1 cellular context compared by ENCODE assay signal in genomic region chr17:38868968-38869646, GRCh38.
A peak's percentile ranks its signal among the peaks of the same experiment; 100 is the strongest.
TF ChIP-seq lines count a peak whose summit lies in the region.

No MANE protein-coding gene starts in this region.

TF ChIP-seq in HEK293, 187 proteins besides CTCF, POLR2A, EP300 and RAD21 (continued from another document and continues in another):
- TF ChIP-seq, protein P1, sequence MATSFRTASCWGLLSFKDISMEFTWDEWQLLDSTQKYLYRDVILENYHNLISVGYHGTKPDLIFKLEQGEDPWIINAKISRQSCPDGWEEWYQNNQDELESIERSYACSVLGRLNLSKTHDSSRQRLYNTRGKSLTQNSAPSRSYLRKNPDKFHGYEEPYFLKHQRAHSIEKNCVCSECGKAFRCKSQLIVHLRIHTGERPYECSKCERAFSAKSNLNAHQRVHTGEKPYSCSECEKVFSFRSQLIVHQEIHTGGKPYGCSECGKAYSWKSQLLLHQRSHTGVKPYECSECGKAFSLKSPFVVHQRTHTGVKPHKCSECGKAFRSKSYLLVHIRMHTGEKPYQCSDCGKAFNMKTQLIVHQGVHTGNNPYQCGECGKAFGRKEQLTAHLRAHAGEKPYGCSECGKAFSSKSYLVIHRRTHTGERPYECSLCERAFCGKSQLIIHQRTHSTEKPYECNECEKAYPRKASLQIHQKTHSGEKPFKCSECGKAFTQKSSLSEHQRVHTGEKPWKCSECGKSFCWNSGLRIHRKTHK (tag by site-specific recombination; IDR thresholded peaks at IDR 0.05) = no peak
- TF ChIP-seq, protein P2, sequence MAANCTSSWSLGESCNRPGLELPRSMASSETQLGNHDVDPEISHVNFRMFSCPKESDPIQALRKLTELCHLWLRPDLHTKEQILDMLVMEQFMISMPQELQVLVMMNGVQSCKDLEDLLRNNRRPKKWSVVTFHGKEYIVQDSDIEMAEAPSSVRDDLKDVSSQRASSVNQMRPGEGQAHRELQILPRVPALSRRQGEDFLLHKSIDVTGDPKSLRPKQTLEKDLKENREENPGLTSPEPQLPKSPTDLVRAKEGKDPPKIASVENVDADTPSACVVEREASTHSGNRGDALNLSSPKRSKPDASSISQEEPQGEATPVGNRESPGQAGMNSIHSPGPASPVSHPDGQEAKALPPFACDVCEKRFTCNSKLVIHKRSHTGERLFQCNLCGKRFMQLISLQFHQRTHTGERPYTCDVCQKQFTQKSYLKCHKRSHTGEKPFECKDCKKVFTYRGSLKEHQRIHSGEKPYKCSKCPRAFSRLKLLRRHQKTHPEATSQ (tag by site-specific recombination; IDR thresholded peaks at IDR 0.05) = no peak
- TF ChIP-seq ZFHX2 (tag by site-specific recombination; conservative IDR thresholded peaks at IDR 0.05) = no peak
- no peak for TF ChIP-seq ZNF239 (tag by site-specific recombination; IDR thresholded peaks at IDR 0.05)
- TF ChIP-seq REPIN1 (tag by site-specific recombination; IDR thresholded peaks at IDR 0.05; ENCODE audit: low read depth) = no peak
- TF ChIP-seq ZNF121 (tag by site-specific recombination; IDR thresholded peaks at IDR 0.05) = no peak
- TF ChIP-seq ZNF214 (tag by site-specific recombination; IDR thresholded peaks at IDR 0.05; ENCODE audit: borderline replicate concordance) = no peak
- peak; percentile 64; the same call in 1 of the 2 replicates for TF ChIP-seq ZNF423 (tag by site-specific recombination; IDR thresholded peaks at IDR 0.05)
- TF ChIP-seq GLI4 (tag by site-specific recombination; IDR thresholded peaks at IDR 0.05) = no peak
- 0 out of 2 replicates have a peak, but pooled peaks have one; percentile 10 for TF ChIP-seq ZNF707 (tag by site-specific recombination; IDR thresholded peaks at IDR 0.05)
- no peak for TF ChIP-seq ZNF132 (tag by site-specific recombination; IDR thresholded peaks at IDR 0.05; ENCODE audit: borderline replicate concordance)
- TF ChIP-seq ZNF24 (tag by site-specific recombination; IDR thresholded peaks at IDR 0.05) = peak; percentile 57; the same call in 1 of the 2 replicates
- TF ChIP-seq ZNF202 (tag by site-specific recombination; IDR thresholded peaks at IDR 0.05; ENCODE audit: borderline replicate concordance) = no peak
- no peak for TF ChIP-seq ZNF473 (tag by site-specific recombination; IDR thresholded peaks at IDR 0.05)
- TF ChIP-seq ZNF10 (tag by site-specific recombination; IDR thresholded peaks at IDR 0.05) = peak; percentile 58
- TF ChIP-seq ZFP69B (tag by site-specific recombination; IDR thresholded peaks at IDR 0.05) = peak; percentile 43; the same call in 1 of the 2 replicates
- no peak for TF ChIP-seq ZNF175 (tag by site-specific recombination; IDR thresholded peaks at IDR 0.05)
- TF ChIP-seq, protein P3, sequence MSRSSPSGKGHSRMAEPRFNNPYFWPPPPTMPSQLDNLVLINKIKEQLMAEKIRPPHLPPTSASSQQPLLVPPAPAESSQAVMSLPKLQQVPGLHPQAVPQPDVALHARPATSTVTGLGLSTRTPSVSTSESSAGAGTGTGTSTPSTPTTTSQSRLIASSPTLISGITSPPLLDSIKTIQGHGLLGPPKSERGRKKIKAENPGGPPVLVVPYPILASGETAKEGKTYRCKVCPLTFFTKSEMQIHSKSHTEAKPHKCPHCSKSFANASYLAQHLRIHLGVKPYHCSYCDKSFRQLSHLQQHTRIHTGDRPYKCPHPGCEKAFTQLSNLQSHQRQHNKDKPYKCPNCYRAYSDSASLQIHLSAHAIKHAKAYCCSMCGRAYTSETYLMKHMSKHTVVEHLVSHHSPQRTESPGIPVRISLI (tag by site-specific recombination; IDR thresholded peaks at IDR 0.05) = peak; percentile 54; the same call in 1 of the 2 replicates
- no peak for TF ChIP-seq ZNF624 (tag by site-specific recombination; IDR thresholded peaks at IDR 0.05)
- TF ChIP-seq KLF1 (tag by site-specific recombination; IDR thresholded peaks at IDR 0.05) = peak; percentile 56
- TF ChIP-seq ZNF549 (tag by site-specific recombination; IDR thresholded peaks at IDR 0.05) = no peak
- no peak for TF ChIP-seq ZNF266 (tag by site-specific recombination; IDR thresholded peaks at IDR 0.05; ENCODE audit: low read depth)
- TF ChIP-seq PBX3 (CRISPR knock-in tag; IDR thresholded peaks at IDR 0.05) = no peak
- TF ChIP-seq, protein P4, sequence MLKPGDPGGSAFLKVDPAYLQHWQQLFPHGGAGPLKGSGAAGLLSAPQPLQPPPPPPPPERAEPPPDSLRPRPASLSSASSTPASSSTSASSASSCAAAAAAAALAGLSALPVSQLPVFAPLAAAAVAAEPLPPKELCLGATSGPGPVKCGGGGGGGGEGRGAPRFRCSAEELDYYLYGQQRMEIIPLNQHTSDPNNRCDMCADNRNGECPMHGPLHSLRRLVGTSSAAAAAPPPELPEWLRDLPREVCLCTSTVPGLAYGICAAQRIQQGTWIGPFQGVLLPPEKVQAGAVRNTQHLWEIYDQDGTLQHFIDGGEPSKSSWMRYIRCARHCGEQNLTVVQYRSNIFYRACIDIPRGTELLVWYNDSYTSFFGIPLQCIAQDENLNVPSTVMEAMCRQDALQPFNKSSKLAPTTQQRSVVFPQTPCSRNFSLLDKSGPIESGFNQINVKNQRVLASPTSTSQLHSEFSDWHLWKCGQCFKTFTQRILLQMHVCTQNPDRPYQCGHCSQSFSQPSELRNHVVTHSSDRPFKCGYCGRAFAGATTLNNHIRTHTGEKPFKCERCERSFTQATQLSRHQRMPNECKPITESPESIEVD (tag by site-specific recombination; IDR thresholded peaks at IDR 0.05) = peak; percentile 52; the same call in 1 of the 2 replicates
- TF ChIP-seq ZNF354C (tag by site-specific recombination; IDR thresholded peaks at IDR 0.05; ENCODE audit: borderline replicate concordance, low read depth) = no peak
- peak; percentile 10; the same call in 1 of the 2 replicates for TF ChIP-seq BCL11A (tag by site-specific recombination; IDR thresholded peaks at IDR 0.05; ENCODE audit: low read depth)
- TF ChIP-seq ZNF76 (tag by site-specific recombination; IDR thresholded peaks at IDR 0.05; ENCODE audit: borderline replicate concordance, low read depth) = peak; percentile 64
- TF ChIP-seq ZBTB21 (tag by site-specific recombination; IDR thresholded peaks at IDR 0.05) = 0 out of 2 replicates have a peak, but pooled peaks have one; percentile 30
- TF ChIP-seq MEIS1 (CRISPR knock-in tag; IDR thresholded peaks at IDR 0.05; ENCODE audit: borderline replicate concordance) = no peak
- no peak for TF ChIP-seq ZBTB8A (tag by site-specific recombination; IDR thresholded peaks at IDR 0.05)
- TF ChIP-seq ZBTB26 (tag by site-specific recombination; optimal IDR thresholded peaks at IDR 0.05) = no peak
- no peak for TF ChIP-seq ZNF426 (tag by site-specific recombination; IDR thresholded peaks at IDR 0.05)
- TF ChIP-seq, protein P5, sequence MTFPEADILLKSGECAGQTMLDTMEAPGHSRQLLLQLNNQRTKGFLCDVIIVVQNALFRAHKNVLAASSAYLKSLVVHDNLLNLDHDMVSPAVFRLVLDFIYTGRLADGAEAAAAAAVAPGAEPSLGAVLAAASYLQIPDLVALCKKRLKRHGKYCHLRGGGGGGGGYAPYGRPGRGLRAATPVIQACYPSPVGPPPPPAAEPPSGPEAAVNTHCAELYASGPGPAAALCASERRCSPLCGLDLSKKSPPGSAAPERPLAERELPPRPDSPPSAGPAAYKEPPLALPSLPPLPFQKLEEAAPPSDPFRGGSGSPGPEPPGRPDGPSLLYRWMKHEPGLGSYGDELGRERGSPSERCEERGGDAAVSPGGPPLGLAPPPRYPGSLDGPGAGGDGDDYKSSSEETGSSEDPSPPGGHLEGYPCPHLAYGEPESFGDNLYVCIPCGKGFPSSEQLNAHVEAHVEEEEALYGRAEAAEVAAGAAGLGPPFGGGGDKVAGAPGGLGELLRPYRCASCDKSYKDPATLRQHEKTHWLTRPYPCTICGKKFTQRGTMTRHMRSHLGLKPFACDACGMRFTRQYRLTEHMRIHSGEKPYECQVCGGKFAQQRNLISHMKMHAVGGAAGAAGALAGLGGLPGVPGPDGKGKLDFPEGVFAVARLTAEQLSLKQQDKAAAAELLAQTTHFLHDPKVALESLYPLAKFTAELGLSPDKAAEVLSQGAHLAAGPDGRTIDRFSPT (tag by site-specific recombination; IDR thresholded peaks at IDR 0.05) = peak; percentile 46; the same call in 1 of the 2 replicates
- TF ChIP-seq ZNF18 (tag by site-specific recombination; IDR thresholded peaks at IDR 0.05) = no peak
- peak; percentile 47; the same call in 1 of the 2 replicates for TF ChIP-seq ZNF449 (tag by site-specific recombination; IDR thresholded peaks at IDR 0.05)
- no peak for TF ChIP-seq SETDB1 (IDR thresholded peaks at IDR 0.05; ENCODE audit: insufficient read length, low read length)
- no peak for TF ChIP-seq ZFP41 (tag by site-specific recombination; IDR thresholded peaks at IDR 0.05; ENCODE audit: borderline replicate concordance)
- peak; percentile 68; the same call in 1 of the 2 replicates for TF ChIP-seq ZNF692 (tag by site-specific recombination; IDR thresholded peaks at IDR 0.05)
- peak; percentile 83 for TF ChIP-seq ZNF2 (tag by site-specific recombination; IDR thresholded peaks at IDR 0.05)
- TF ChIP-seq, protein P6, sequence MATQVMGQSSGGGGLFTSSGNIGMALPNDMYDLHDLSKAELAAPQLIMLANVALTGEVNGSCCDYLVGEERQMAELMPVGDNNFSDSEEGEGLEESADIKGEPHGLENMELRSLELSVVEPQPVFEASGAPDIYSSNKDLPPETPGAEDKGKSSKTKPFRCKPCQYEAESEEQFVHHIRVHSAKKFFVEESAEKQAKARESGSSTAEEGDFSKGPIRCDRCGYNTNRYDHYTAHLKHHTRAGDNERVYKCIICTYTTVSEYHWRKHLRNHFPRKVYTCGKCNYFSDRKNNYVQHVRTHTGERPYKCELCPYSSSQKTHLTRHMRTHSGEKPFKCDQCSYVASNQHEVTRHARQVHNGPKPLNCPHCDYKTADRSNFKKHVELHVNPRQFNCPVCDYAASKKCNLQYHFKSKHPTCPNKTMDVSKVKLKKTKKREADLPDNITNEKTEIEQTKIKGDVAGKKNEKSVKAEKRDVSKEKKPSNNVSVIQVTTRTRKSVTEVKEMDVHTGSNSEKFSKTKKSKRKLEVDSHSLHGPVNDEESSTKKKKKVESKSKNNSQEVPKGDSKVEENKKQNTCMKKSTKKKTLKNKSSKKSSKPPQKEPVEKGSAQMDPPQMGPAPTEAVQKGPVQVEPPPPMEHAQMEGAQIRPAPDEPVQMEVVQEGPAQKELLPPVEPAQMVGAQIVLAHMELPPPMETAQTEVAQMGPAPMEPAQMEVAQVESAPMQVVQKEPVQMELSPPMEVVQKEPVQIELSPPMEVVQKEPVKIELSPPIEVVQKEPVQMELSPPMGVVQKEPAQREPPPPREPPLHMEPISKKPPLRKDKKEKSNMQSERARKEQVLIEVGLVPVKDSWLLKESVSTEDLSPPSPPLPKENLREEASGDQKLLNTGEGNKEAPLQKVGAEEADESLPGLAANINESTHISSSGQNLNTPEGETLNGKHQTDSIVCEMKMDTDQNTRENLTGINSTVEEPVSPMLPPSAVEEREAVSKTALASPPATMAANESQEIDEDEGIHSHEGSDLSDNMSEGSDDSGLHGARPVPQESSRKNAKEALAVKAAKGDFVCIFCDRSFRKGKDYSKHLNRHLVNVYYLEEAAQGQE (tag by site-specific recombination; IDR thresholded peaks at IDR 0.05) = peak; percentile 30
- TF ChIP-seq ZNF169 (tag by site-specific recombination; IDR thresholded peaks at IDR 0.05) = no peak
- no peak for TF ChIP-seq ZNF112 (tag by site-specific recombination; IDR thresholded peaks at IDR 0.05)
- no peak for TF ChIP-seq ZBTB1 (tag by site-specific recombination; IDR thresholded peaks at IDR 0.05)
- peak; percentile 88 for TF ChIP-seq ZFP37 (tag by site-specific recombination; IDR thresholded peaks at IDR 0.05)
- peak; percentile 79 for TF ChIP-seq SP7 (tag by site-specific recombination; IDR thresholded peaks at IDR 0.05)
